ENCODE assay signal across 8 cellular contexts in the genomic region with DNA sequence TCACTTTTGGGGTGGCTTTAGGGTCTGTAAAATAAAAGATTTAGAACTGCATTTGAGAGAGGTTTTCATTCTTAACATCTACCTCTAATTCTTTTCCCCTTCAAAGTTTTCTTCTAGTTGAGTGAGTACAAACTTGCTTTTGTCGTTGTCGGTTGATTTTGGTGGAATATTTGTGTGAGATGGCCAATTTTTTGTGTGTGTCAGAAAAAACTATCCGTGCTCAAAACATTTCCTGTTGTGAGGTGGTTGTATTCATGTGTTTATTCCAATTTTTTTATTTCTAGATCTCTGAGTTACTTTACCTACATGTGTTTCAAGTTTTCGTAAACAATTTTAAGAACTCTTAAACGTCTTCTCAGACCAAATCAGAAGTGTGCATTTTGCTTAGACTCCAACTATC. TPM values are rescaled to one million over a fixed set of nuclear protein-coding genes. Genes with fewer than 3 reads are reported as not detected.
DNase-seq lines count a peak whose midpoint lies in the region; ATAC-seq and TF ChIP-seq lines count a peak whose summit lies in the region.

No MANE protein-coding gene starts in this region.

- H3K4me1 Mint-ChIP-seq in naive thymus-derived CD8-positive, alpha-beta T cell, result peaks cover 24 to 58% (median 34%) of the 10 kb centered on the region in 4 donors

- no peaks in the 10 kb centered on the region for H3K27me3 Mint-ChIP-seq in naive thymus-derived CD8-positive, alpha-beta T cell

- peak overlapping the region; percentile 55 for H3K9ac ChIP-seq in Loucy (ENCODE audit: low read depth, low read length, poor library complexity, severe bottlenecking)

- H3K9me3 ChIP-seq in AG04450 (ENCODE audit: control insufficient read depth, insufficient read depth, low read length), result no peaks in the 10 kb centered on the region
- no peaks in the 10 kb centered on the region for H3K9me3 ChIP-seq in Loucy (ENCODE audit: insufficient read depth, low read depth, low read length)

- peaks cover 29% of the 10 kb centered on the region for H3K4me1 ChIP-seq in Loucy (ENCODE audit: insufficient read depth, low read length, poor library complexity, severe bottlenecking)

- peaks cover 0 to 13% (median 0%) of the 10 kb centered on the region in 9 donors for H3K9me3 Mint-ChIP-seq in naive thymus-derived CD8-positive, alpha-beta T cell

- no peak overlapping the region for H3K27ac ChIP-seq in AG04450 (ENCODE audit: low read depth, low read length)
- H3K27ac ChIP-seq in dorsolateral prefrontal cortex, result peak overlapping the region in 47 of 59 donors; percentile 6 to 98 (median 94)
- H3K27ac ChIP-seq in substantia nigra (ENCODE audit: low read depth, low read length, poor library complexity, severe bottlenecking), result no peak overlapping the region

- no peaks in the 10 kb centered on the region for H3K27me3 ChIP-seq in AG04450 (ENCODE audit: control insufficient read depth, insufficient read depth, low read length)
- H3K27me3 ChIP-seq in Loucy (ENCODE audit: insufficient read depth, low read length, poor library complexity, severe bottlenecking), result no peaks in the 10 kb centered on the region
- no peaks in the 10 kb centered on the region for H3K27me3 ChIP-seq in dorsolateral prefrontal cortex

- no peaks in the 10 kb centered on the region for H3K36me3 Mint-ChIP-seq in naive thymus-derived CD8-positive, alpha-beta T cell

- CTCF ChIA-PET in AG04450 (lab: Charles Lee), result interaction anchor here (1.4 kb wide), 1 partner anchor 317 kb away, joined by 7 read pairs; no protein-coding TSS in a partner anchor

- H3K4me3 Mint-ChIP-seq in naive thymus-derived CD8-positive, alpha-beta T cell, result peak overlapping the region; percentile 88 to 100 (median 94)

- no peaks in the 10 kb centered on the region for H3K79me2 ChIP-seq in Loucy (ENCODE audit: insufficient read depth, low read length)

- peak overlapping the region; percentile 26 to 96 (median 92) for H3K27ac Mint-ChIP-seq in naive thymus-derived CD8-positive, alpha-beta T cell

- intact Hi-C loops in dorsolateral prefrontal cortex (cut with DNase I), result loop anchor here in 1 of 2 donors (10.0 kb wide), 1 partner anchor 235 kb away; no protein-coding TSS in a partner anchor

- no peak for ATAC-seq in naive thymus-derived CD8-positive, alpha-beta T cell
- ATAC-seq in GM21360 (IDR thresholded peaks at IDR 0.05; ENCODE audit: unreplicated experiment) (no peak), GM19035 (IDR thresholded peaks at IDR 0.05; ENCODE audit: unreplicated experiment) (no peak)

- POLR2A ChIA-PET in AG04450 (lab: Yijun Ruan, JAX), result interaction anchor here (0.7 kb wide), 1 partner anchor 24 kb away, joined by 3 read pairs; no protein-coding TSS in a partner anchor
- POLR2A ChIA-PET in naive thymus-derived CD8-positive, alpha-beta T cell (lab: Charles Lee), result no interaction called here

- TF ChIP-seq CTCF in AG04450 (IDR thresholded peaks at IDR 0.05; ENCODE audit: low read depth, low read length) (no peak), Loucy (conservative IDR thresholded peaks at IDR 0.05; ENCODE audit: low read length) (no peak), dorsolateral prefrontal cortex (IDR thresholded peaks at IDR 0.05 in 54 of 56, conservative IDR thresholded peaks at IDR 0.05 in 2 of 56; ENCODE audit: low read depth in 1 of 56, partially characterized antibody in 56 of 56) (no peak)

- H3K9me2 ChIP-seq in Loucy (replicated peaks; ENCODE audit: low read depth, low read length), result no peaks in the 10 kb centered on the region

- H4K20me1 ChIP-seq in Loucy (ENCODE audit: insufficient read depth, low read length, poor library complexity, severe bottlenecking), result no peaks in the 10 kb centered on the region

- no peaks in the 10 kb centered on the region for H3F3A ChIP-seq in Loucy (ENCODE audit: low read depth)

- H3K4me2 ChIP-seq in Loucy (ENCODE audit: low read depth, low read length, poor library complexity, severe bottlenecking), result peak overlapping the region; percentile 48

- peak overlapping the region; percentile 56 for H2AFZ ChIP-seq in Loucy (ENCODE audit: low read length)

- H3K4me3 ChIP-seq in AG04450 (ENCODE audit: low read depth, low read length) (peak overlapping the region; percentile 72), Loucy (ENCODE audit: low read length, poor library complexity, severe bottlenecking) (peak overlapping the region; percentile 68), dorsolateral prefrontal cortex (peak overlapping the region; percentile 58 to 99 (median 89))

- H3K36me3 ChIP-seq in Loucy (ENCODE audit: insufficient read depth, low read length), result no peaks in the 10 kb centered on the region

- DNase-seq in AG04450 (ENCODE audit: low read depth, low spot score) (no peak), dorsolateral prefrontal cortex (no peak), HuH-7.5 (ENCODE audit: low spot score) (no peak), substantia nigra (lab: John Stamatoyannopoulos, UW) (no peak)
- DNase-seq in naive thymus-derived CD8-positive, alpha-beta T cell, result no peak

RNA-seq across cellular contexts. Expression of a gene that starts 1.6 kb away (rescaled TPM):
- 9.8 and 12.1 TPM in 2 replicates for polyA plus RNA-seq in AG04450 (2011; rRNA removed)
- polyA minus RNA-seq in AG04450 (2011; rRNA and poly(A)+ RNA removed), result 9.6 and 15.1 TPM in 2 replicates
- total RNA-seq in dorsolateral prefrontal cortex, result 10 to 100 TPM in 119 of 120 experiments, 1 to 10 TPM in 1; 7.8 to 51.4 (median 18.7) TPM
- 10 to 100 TPM; 13.5 to 14.2 TPM for total RNA-seq in naive thymus-derived CD8-positive, alpha-beta T cell
- polyA plus RNA-seq in naive thymus-derived CD8-positive, alpha-beta T cell, result 1 to 10 TPM; 2.2 to 3.5 (median 3.3) TPM

Comparison
In these comparisons a context has a peak if more than half of its experiments do, and no peak if none do; other contexts are left out.
1. H3K27ac ChIP-seq: peak in dorsolateral prefrontal cortex (47 of 59); none in AG04450 (single experiment) and substantia nigra (single experiment).
2. Peak in every context shown above with its lines, with median percentiles within 50 percentile points of each other: H3K4me3 ChIP-seq.